27 cellular contexts compared by ENCODE assay signal in genomic region chr1:100296140-100296539, GRCh38.
"Had no signal": no experiment of that assay in that cellular context is flagged by ENCODE, and none has a peak within 500 bp of the region (broad histone marks: within the 10 kb centered on the region; RNA-seq: fewer than 3 reads in every experiment).

No MANE protein-coding gene starts in this region.

- H3K9ac ChIP-seq: neural progenitor cell, parathyroid adenoma had no signal

- H3K4me2 ChIP-seq: neural progenitor cell had no signal

- DNase-seq: natural killer cell; occipital lobe; ovary; posterior cingulate gyrus; psoas muscle; right cardiac atrium; right lobe of liver; sigmoid colon; small intestine; stimulated activated CD4-positive, alpha-beta T cell treated with anti-CD3 and anti-CD28 coated beads, Interleukin-15, amount 100 ng/mL, for 24 hours; stimulated activated CD4-positive, alpha-beta T cell treated with anti-CD3 and anti-CD28 coated beads, Interleukin-4, amount 100 ng/mL, for 1 hour; stimulated activated CD4-positive, alpha-beta T cell treated with anti-CD3 and anti-CD28 coated beads, Interleukin-4, amount 100 ng/mL, for 4 hours; stimulated activated CD8-positive, alpha-beta memory T cell treated with anti-CD3 and anti-CD28 coated beads, Interleukin-4, amount 100 ng/mL, for 48 hours; stimulated activated naive CD4-positive, alpha-beta T cell; stimulated activated naive CD8-positive, alpha-beta T cell treated with anti-CD3 and anti-CD28 coated beads, Interleukin-15, amount 100 ng/mL, for 72 hours; stimulated activated naive CD8-positive, alpha-beta T cell treated with anti-CD3 and anti-CD28 coated beads, Interleukin-15, Interleukin-2, amounts not matched to agents 100 U/mL and 50 U/mL, for 24 hours; substantia nigra; testis; tibial artery; transverse colon; upper lobe of left lung had no signal

- H2AFZ ChIP-seq: neural progenitor cell, parathyroid adenoma had no signal

- H3K9me3 ChIP-seq: ovary, psoas muscle, right lobe of liver, sigmoid colon, suprapubic skin, testis, tibial artery, transverse colon, upper lobe of left lung, vagina had no signal

- H3K4me3 ChIP-seq: neural progenitor cell, ovary, psoas muscle, right lobe of liver, sigmoid colon, suprapubic skin, testis, tibial artery, transverse colon, upper lobe of left lung, vagina had no signal

- FAIRE-seq: small intestine, urothelium cell line had no signal

- H3K4me1 ChIP-seq: parathyroid adenoma, psoas muscle, right lobe of liver, suprapubic skin, testis, tibial artery, transverse colon, upper lobe of left lung, vagina had no signal

- ATAC-seq: natural killer cell; psoas muscle; right cardiac atrium; right lobe of liver; stimulated activated memory B cell treated with anti-CD40 and anti-IgM and Interleukin-4, amounts not matched to agents 10 μg/mL and 1 μg/mL and 100 μg/mL, for 72 hours; stimulated activated naive CD8-positive, alpha-beta T cell treated with anti-CD3 and anti-CD28 coated beads, Interleukin-15, amount 100 ng/mL, for 72 hours; stimulated activated naive CD8-positive, alpha-beta T cell treated with anti-CD3 and anti-CD28 coated beads, Interleukin-15, Interleukin-2, amounts not matched to agents 100 U/mL and 50 U/mL, for 24 hours had no signal

- H3K27ac ChIP-seq: neural progenitor cell, ovary, parathyroid adenoma, psoas muscle, right lobe of liver, sigmoid colon, suprapubic skin, testis, tibial artery, transverse colon, upper lobe of left lung, vagina had no signal

- H3K27me3 ChIP-seq: neural progenitor cell, ovary, right lobe of liver, sigmoid colon, suprapubic skin, testis, tibial artery, transverse colon, upper lobe of left lung, vagina had no signal

- H3K36me3 ChIP-seq: ovary had no signal

- H3K79me2 ChIP-seq: parathyroid adenoma had no signal
